ENCODE assay signal across 29 cellular contexts in genomic region chr11:45678962-45679361, GRCh38. TPM values are rescaled to one million over a fixed set of nuclear protein-coding genes. Genes with fewer than 3 reads are reported as not detected.
"Had no signal": no experiment of that assay in that cellular context is flagged by ENCODE, and none has a peak within 500 bp of the region (broad histone marks: within the 10 kb centered on the region; RNA-seq: fewer than 3 reads in every experiment).

No MANE protein-coding gene starts in this region.

- H3K27me3 Mint-ChIP-seq: activated CD4-positive, alpha-beta T cell treated with anti-CD3 and anti-CD28 coated beads for 36 hours; activated CD8-positive, alpha-beta memory T cell treated with anti-CD3 and anti-CD28 coated beads, Interleukin-2, amount 10 ng/mL, durations not matched to agents 7 days and 5 days; activated naive CD4-positive, alpha-beta T cell treated with anti-CD3 and anti-CD28 coated beads, Interleukin-2, amount 50 U/mL, for 24 hours had no signal

- DNase-seq: activated CD4-positive, alpha-beta T cell treated with anti-CD3 and anti-CD28 coated beads for 36 hours; activated CD4-positive, CD25-positive, alpha-beta regulatory T cell; activated CD8-positive, alpha-beta memory T cell treated with anti-CD3 and anti-CD28 coated beads, Interleukin-2, amount 10 ng/mL, durations not matched to agents 7 days and 5 days; activated CD8-positive, alpha-beta T cell treated with anti-CD3 and anti-CD28 coated beads, Interleukin-2, amount 10 ng/mL, durations not matched to agents 7 days and 5 days; activated T-cell treated with anti-CD3 and anti-CD28 coated beads, Interleukin-2, amount 50 U/mL, for 48 hours; body of pancreas; cerebellar nuclear complex; colonic mucosa; effector CD8-positive, alpha-beta T cell; gastrocnemius medialis; glutamatergic neuron; islet precursor cell; left cardiac atrium; left ventricle myocardium superior; retina; stimulated activated CD4-positive, alpha-beta T cell treated with anti-CD3 and anti-CD28 coated beads, Interleukin-1b, Interleukin-23, amount 100 ng/mL, for 48 hours; stimulated activated CD4-positive, alpha-beta T cell treated with anti-CD3 and anti-CD28 coated beads, Interleukin-4, amount 100 ng/mL, for 4 hours; stimulated activated CD8-positive, alpha-beta memory T cell treated with anti-CD3 and anti-CD28 coated beads, Interleukin-4, amount 100 ng/mL, for 48 hours; T-helper 2 cell; tibial artery had no signal

- H3K4me3 Mint-ChIP-seq: activated CD4-positive, alpha-beta T cell treated with anti-CD3 and anti-CD28 coated beads for 36 hours; activated CD8-positive, alpha-beta memory T cell treated with anti-CD3 and anti-CD28 coated beads, Interleukin-2, amount 10 ng/mL, durations not matched to agents 7 days and 5 days; activated CD8-positive, alpha-beta T cell treated with anti-CD3 and anti-CD28 coated beads, Interleukin-2, amount 10 ng/mL, durations not matched to agents 7 days and 5 days; activated naive CD4-positive, alpha-beta T cell treated with anti-CD3 and anti-CD28 coated beads, Interleukin-2, amount 50 U/mL, for 24 hours; nephron; stimulated activated memory B cell treated with anti-CD40 and anti-IgM and Interleukin-4, amounts not matched to agents 10 μg/mL and 1 μg/mL and 100 μg/mL, for 72 hours had no signal

- H3K4me2 ChIP-seq: smooth muscle cell had no signal

- H3K36me3 Mint-ChIP-seq: activated CD8-positive, alpha-beta memory T cell treated with anti-CD3 and anti-CD28 coated beads, Interleukin-2, amount 10 ng/mL, durations not matched to agents 7 days and 5 days; activated naive CD4-positive, alpha-beta T cell treated with anti-CD3 and anti-CD28 coated beads, Interleukin-2, amount 50 U/mL, for 24 hours; stimulated activated memory B cell treated with anti-CD40 and anti-IgM and Interleukin-4, amounts not matched to agents 10 μg/mL and 1 μg/mL and 100 μg/mL, for 72 hours had no signal

- H3K4me3 ChIP-seq: body of pancreas, colonic mucosa, gastrocnemius medialis, ovary, prostate gland, smooth muscle cell, suprapubic skin, tibial artery had no signal

- H3K27me3 ChIP-seq: body of pancreas, colonic mucosa, gastrocnemius medialis, ovary, suprapubic skin, tibial artery had no signal

- ATAC-seq: activated CD4-positive, alpha-beta T cell treated with anti-CD3 and anti-CD28 coated beads for 36 hours; activated CD8-positive, alpha-beta memory T cell treated with anti-CD3 and anti-CD28 coated beads, Interleukin-2, amount 10 ng/mL, durations not matched to agents 7 days and 5 days; activated CD8-positive, alpha-beta T cell treated with anti-CD3 and anti-CD28 coated beads, Interleukin-2, amount 10 ng/mL, durations not matched to agents 7 days and 5 days; body of pancreas; gastrocnemius medialis; left cardiac atrium; left ventricle myocardium superior; stimulated activated memory B cell treated with anti-CD40 and anti-IgM and Interleukin-4, amounts not matched to agents 10 μg/mL and 1 μg/mL and 100 μg/mL, for 72 hours had no signal

- H3K27ac Mint-ChIP-seq: activated CD4-positive, alpha-beta T cell treated with anti-CD3 and anti-CD28 coated beads for 36 hours; activated CD8-positive, alpha-beta memory T cell treated with anti-CD3 and anti-CD28 coated beads, Interleukin-2, amount 10 ng/mL, durations not matched to agents 7 days and 5 days; activated CD8-positive, alpha-beta T cell treated with anti-CD3 and anti-CD28 coated beads, Interleukin-2, amount 10 ng/mL, durations not matched to agents 7 days and 5 days; activated naive CD4-positive, alpha-beta T cell treated with anti-CD3 and anti-CD28 coated beads, Interleukin-2, amount 50 U/mL, for 24 hours; activated T-helper 2 cell treated with anti-CD3 and anti-CD28 coated beads, Interferon-gamma antibody, Interleukin-2, Interleukin-4, amounts not matched to agents 10 μg/mL and 5 μg/mL and 100 μg/mL, durations not matched to agents 14 hours and 24 hours and 36 hours; nephron; stimulated activated memory B cell treated with anti-CD40 and anti-IgM and Interleukin-4, amounts not matched to agents 10 μg/mL and 1 μg/mL and 100 μg/mL, for 72 hours had no signal

- H3K4me1 ChIP-seq: body of pancreas, colonic mucosa, gastrocnemius medialis, prostate gland, suprapubic skin, tibial artery had no signal

- H3K4me1 Mint-ChIP-seq: activated CD4-positive, alpha-beta T cell treated with anti-CD3 and anti-CD28 coated beads for 36 hours; activated CD8-positive, alpha-beta memory T cell treated with anti-CD3 and anti-CD28 coated beads, Interleukin-2, amount 10 ng/mL, durations not matched to agents 7 days and 5 days; activated naive CD4-positive, alpha-beta T cell treated with anti-CD3 and anti-CD28 coated beads, Interleukin-2, amount 50 U/mL, for 24 hours had no signal

- H3K9me3 Mint-ChIP-seq: activated naive CD4-positive, alpha-beta T cell treated with anti-CD3 and anti-CD28 coated beads, Interleukin-2, amount 50 U/mL, for 24 hours; activated T-helper 2 cell treated with anti-CD3 and anti-CD28 coated beads, Interferon-gamma antibody, Interleukin-2, Interleukin-4, amounts not matched to agents 10 μg/mL and 5 μg/mL and 100 μg/mL, durations not matched to agents 14 hours and 24 hours and 36 hours; nephron; stimulated activated memory B cell treated with anti-CD40 and anti-IgM and Interleukin-4, amounts not matched to agents 10 μg/mL and 1 μg/mL and 100 μg/mL, for 72 hours had no signal

- H3K36me3 ChIP-seq: colonic mucosa, gastrocnemius medialis, neutrophil, ovary, prostate gland, suprapubic skin, tibial artery had no signal

- H3K9me3 ChIP-seq: body of pancreas, colonic mucosa, gastrocnemius medialis, neutrophil, ovary, prostate gland, suprapubic skin, tibial artery had no signal

- H3K27ac ChIP-seq: body of pancreas, colonic mucosa, gastrocnemius medialis, neutrophil, ovary, prostate gland, suprapubic skin, tibial artery had no signal

RNA-seq across cellular contexts. Expression of gene CHST1, which starts 13.5 kb away (rescaled TPM):
- total RNA-seq: activated CD8-positive, alpha-beta T cell treated with anti-CD3 and anti-CD28 coated beads, Interleukin-2, amount 10 ng/mL, durations not matched to agents 7 days and 5 days had no signal
